In genomic region chr3:102400766-102401165, GRCh38 we compare ENCODE assay signal across 1 cellular context.
TF ChIP-seq lines count a peak whose summit lies in the region.

No MANE protein-coding gene starts in this region.

TF ChIP-seq in GM23338, 12 proteins besides CTCF, POLR2A, EP300 and RAD21:
- TF ChIP-seq ZNF462 (CRISPR knock-in tag; IDR thresholded peaks at IDR 0.05) = no peak
- TF ChIP-seq NANOG (IDR thresholded peaks at IDR 0.05; ENCODE audit: borderline replicate concordance) = no peak
- TF ChIP-seq REST (IDR thresholded peaks at IDR 0.05; ENCODE audit: unreplicated experiment) = no peak
- TF ChIP-seq POLR2AphosphoS5 (IDR thresholded peaks at IDR 0.05; ENCODE audit: low read depth) = no peak
TF ChIP-seq in GM23338: peak in this region for 0.
